Comparison of ENCODE assay signal across 12 cellular contexts in the genomic region with DNA sequence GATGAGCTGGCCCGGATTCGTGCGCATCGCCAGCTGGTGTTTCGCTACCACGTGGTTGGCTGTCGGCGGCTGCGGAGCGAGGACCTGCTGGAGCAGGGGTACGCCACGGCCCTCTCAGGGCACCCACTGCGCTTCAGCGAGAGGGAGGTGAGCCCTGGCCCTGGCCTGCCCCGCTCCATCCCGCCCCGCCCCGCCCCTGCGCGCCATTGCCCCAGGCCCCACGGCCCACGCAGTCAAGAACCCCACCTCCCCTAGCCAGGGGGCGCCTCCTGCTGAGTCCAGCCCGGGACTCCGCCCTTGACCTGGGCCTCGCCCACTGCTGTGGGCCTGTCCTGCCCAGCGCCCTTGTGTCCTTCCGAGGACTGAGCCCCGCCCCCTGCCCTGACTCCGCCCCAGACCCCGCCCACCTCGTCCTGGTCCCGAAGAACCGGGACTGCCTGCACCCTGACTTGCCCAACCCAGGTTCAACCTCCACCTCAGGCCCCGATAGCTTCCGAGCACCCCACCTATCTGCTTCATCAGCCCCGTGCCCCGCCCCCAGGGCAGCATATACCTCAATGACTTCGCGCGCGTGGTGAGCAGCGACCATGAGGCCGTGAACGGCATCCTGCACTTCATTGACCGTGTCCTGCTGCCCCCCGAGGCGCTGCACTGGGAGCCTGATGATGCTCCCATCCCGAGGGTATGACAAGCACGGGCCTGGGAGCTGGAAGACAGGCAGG. TPM values are rescaled to one million over a fixed set of nuclear protein-coding genes. Genes with fewer than 3 reads are reported as not detected.
A peak's percentile ranks its signal among the peaks of the same experiment; 100 is the strongest.
DNase-seq lines count a peak whose midpoint lies in the region; ATAC-seq and TF ChIP-seq lines count a peak whose summit lies in the region.
"Had no signal": no experiment of that assay in that cellular context is flagged by ENCODE, and none has a peak within 500 bp of the region (broad histone marks: within the 10 kb centered on the region; RNA-seq: fewer than 3 reads in every experiment).

No MANE protein-coding gene starts in this region.

- intact Hi-C loops in mucosa of descending colon (cut with DNase I, micrococcal nuclease), result no loop called here
- intact Hi-C loops in testis (cut with DNase I; ENCODE audit: low total_unique reads), result no loop called here

- WGBS in testis, 2 donors, result 35 to 53% methylated on average over 16 to 49 of the region's 50 CpGs

- DNase-seq in foreskin keratinocyte (no peak), mucosa of descending colon (peak in 2 of 3 donors; percentile 63), ureter (ENCODE audit: low spot score) (no peak), NCI-H1105 treated with DMSO at 0.1 percent for 48 hours (lab: John Stamatoyannopoulos, UW) (no peak), GOT3 (lab: John Stamatoyannopoulos, UW) (no peak), testis (no peak)
- DNase-seq: midbrain, RPMI8226, WERI-Rb-1 had no signal

- no peak for TF ChIP-seq POLR2A in testis (IDR thresholded peaks at IDR 0.05)

- no peak overlapping the region for H3K9ac ChIP-seq in HUES48 (ENCODE audit: low read depth, low read length)

- peak; percentile 49 for ATAC-seq in foreskin keratinocyte
- ATAC-seq in mucosa of descending colon, result peak; percentile 68

- H3K27me3 ChIP-seq in HUES48 (ENCODE audit: control insufficient read depth, insufficient read depth, low read length) (peaks cover 8% of the 10 kb centered on the region; the same call in 1 of the 2 replicates), foreskin keratinocyte (no peaks in the 10 kb centered on the region), testis (no peaks in the 10 kb centered on the region)

- peak overlapping the region; percentile 50 for H3K27ac ChIP-seq in 22Rv1
- no peak overlapping the region for H3K27ac ChIP-seq in HUES48 (ENCODE audit: low read depth, low read length)
- H3K27ac ChIP-seq in foreskin keratinocyte, result no peak overlapping the region
- H3K27ac ChIP-seq in testis, result no peak overlapping the region
- H3K27ac ChIP-seq: WERI-Rb-1 had no signal

- TF ChIP-seq CTCF in 22Rv1 (IDR thresholded peaks at IDR 0.05), result no peak
- no peak for TF ChIP-seq CTCF in foreskin keratinocyte (conservative IDR thresholded peaks at IDR 0.05)
- TF ChIP-seq CTCF in mucosa of descending colon (IDR thresholded peaks at IDR 0.05), result no peak
- TF ChIP-seq CTCF in testis (IDR thresholded peaks at IDR 0.05), result no peak

- H3K4me1 ChIP-seq in HUES48 (ENCODE audit: control insufficient read depth, insufficient read depth, low read length), result no peaks in the 10 kb centered on the region
- no peaks in the 10 kb centered on the region for H3K4me1 ChIP-seq in foreskin keratinocyte
- H3K4me1 ChIP-seq in mucosa of descending colon (ENCODE audit: low read depth), result peaks cover 2% of the 10 kb centered on the region
- H3K4me1 ChIP-seq in testis, result no peaks in the 10 kb centered on the region

- H3K4me3 ChIP-seq in HUES48 (ENCODE audit: low read depth, low read length), result peak overlapping the region; percentile 43; the same call in 1 of the 2 replicates
- H3K4me3 ChIP-seq in mucosa of descending colon, result no peak overlapping the region
- H3K4me3 ChIP-seq in testis, result peak overlapping the region in 1 of 2 donors; percentile 35

- H3K36me3 ChIP-seq in HUES48 (ENCODE audit: control insufficient read depth, insufficient read depth, low read length), result peaks cover 8% of the 10 kb centered on the region
- H3K36me3 ChIP-seq in mucosa of descending colon (ENCODE audit: low read depth), result no peaks in the 10 kb centered on the region
- H3K36me3 ChIP-seq in testis (ENCODE audit: low read depth, missing control alignments), result no peaks in the 10 kb centered on the region

- no peaks in the 10 kb centered on the region for H3K9me3 ChIP-seq in HUES48 (ENCODE audit: control insufficient read depth, insufficient read depth, low read length)
- H3K9me3 ChIP-seq in mucosa of descending colon, result no peaks in the 10 kb centered on the region
- no peaks in the 10 kb centered on the region for H3K9me3 ChIP-seq in testis

RNA-seq across cellular contexts. Expression of gene NT5DC2, which starts 14.8 kb away (rescaled TPM):
- total RNA-seq in foreskin keratinocyte (121 and 127 TPM in 2 replicates), mucosa of descending colon (10 to 100 TPM in 2 of 3 donors, 1 to 10 TPM in 1; 5.7 to 20.2 (median 17.2) TPM), ureter (54.9 TPM), testis (100 to 1,000 TPM; 137 to 147 TPM)
- polyA plus RNA-seq in foreskin keratinocyte (170 and 177 TPM in 2 replicates), testis (ENCODE audit: insufficient read depth, low read depth, low replicate concordance) (92.4 TPM)

RNA-seq across cellular contexts. Expression of gene UQCC5, which starts 17.5 kb away (rescaled TPM):
- total RNA-seq in foreskin keratinocyte (13.0 and 19.3 TPM in 2 replicates), mucosa of descending colon (10 to 100 TPM; 16.1 to 18.1 (median 17.1) TPM), ureter (27.2 TPM), testis (10 to 100 TPM; 23.0 to 30.5 TPM)
- polyA plus RNA-seq in foreskin keratinocyte (31.4 and 34.2 TPM in 2 replicates), testis (ENCODE audit: insufficient read depth, low read depth, low replicate concordance) (37.0 TPM)

RNA-seq across cellular contexts. Expression of gene STAB1, which starts 23.7 kb away (rescaled TPM):
- not detected in 2 replicates for total RNA-seq in foreskin keratinocyte
- polyA plus RNA-seq in foreskin keratinocyte, result 0.01 and 0.08 TPM in 2 replicates
- total RNA-seq in mucosa of descending colon, result 100 to 1,000 TPM in 2 of 3 donors, 10 to 100 TPM in 1; 51.7 to 187 (median 145) TPM
- 191 TPM for total RNA-seq in ureter
- total RNA-seq in testis, result 10 to 100 TPM; 58.6 to 71.9 TPM
- polyA plus RNA-seq in testis (ENCODE audit: insufficient read depth, low read depth, low replicate concordance), result 41.7 TPM
- total RNA-seq: G401 had no signal

Comparison
In these comparisons a context has a peak if more than half of its experiments do, and no peak if none do; other contexts are left out.
1. DNase-seq: peak in mucosa of descending colon (2 of 3); none in foreskin keratinocyte (0 of 2), ureter (single experiment), NCI-H1105 treated with DMSO at 0.1 percent for 48 hours (single experiment), GOT3 (single experiment) and testis (single experiment).
2. RNA of gene STAB1, which starts 23.7 kb away (total RNA-seq): 191 TPM in ureter (single experiment), 51.7 to 187 TPM in mucosa of descending colon and 58.6 to 71.9 TPM in testis; not detected in foreskin keratinocyte; every median in the first group is over 10 times any median in the second.